8 cellular contexts compared by ENCODE assay signal in the genomic region with DNA sequence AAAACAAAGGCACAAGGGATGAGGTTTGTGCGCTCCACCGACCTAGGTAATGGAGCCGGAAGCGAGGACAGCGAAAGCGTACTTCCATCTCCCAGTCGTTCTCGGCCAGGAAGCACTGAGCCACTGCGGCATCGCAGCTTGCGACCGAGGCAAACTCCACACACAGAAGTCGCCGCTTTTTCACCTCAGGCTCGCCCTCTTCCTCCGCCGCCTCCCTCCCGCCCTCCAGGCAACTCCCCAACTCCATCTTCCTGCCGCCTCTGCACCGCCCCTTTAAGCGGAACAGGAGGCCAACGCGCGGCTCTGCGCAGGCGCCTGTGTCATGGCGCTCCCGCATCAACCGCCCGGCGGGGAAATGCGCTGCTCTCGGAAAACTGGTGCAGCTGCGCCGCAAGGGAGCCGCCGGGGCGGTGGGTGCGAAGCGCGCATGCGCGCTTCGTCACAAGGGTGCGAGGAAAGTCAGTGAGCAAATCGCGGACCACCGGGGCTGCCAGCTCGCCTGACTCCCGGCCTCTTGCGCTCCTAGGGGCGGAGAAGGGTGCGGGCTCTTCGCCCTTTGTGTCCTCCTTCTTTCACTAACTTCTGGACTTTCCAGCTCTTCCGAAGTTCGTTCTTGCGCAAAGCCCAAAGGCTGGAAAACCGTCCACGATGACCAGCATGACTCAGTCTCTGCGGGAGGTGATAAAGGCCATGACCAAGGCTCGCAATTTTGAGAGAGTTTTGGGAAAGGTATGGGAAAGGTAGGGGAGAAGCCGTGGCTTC. TPM values are rescaled to one million over a fixed set of nuclear protein-coding genes. Genes with fewer than 3 reads are reported as not detected.
DNase-seq lines count a peak whose midpoint lies in the region; ATAC-seq and TF ChIP-seq lines count a peak whose summit lies in the region.

A gene (plus strand): TSS at position 462 of the 762 bp plus-strand sequence. CDS start 187 bp downstream, at position 649.
A gene with protein sequence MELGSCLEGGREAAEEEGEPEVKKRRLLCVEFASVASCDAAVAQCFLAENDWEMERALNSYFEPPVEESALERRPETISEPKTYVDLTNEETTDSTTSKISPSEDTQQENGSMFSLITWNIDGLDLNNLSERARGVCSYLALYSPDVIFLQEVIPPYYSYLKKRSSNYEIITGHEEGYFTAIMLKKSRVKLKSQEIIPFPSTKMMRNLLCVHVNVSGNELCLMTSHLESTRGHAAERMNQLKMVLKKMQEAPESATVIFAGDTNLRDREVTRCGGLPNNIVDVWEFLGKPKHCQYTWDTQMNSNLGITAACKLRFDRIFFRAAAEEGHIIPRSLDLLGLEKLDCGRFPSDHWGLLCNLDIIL (minus strand): TSS at position 284 of the 762 bp plus-strand sequence. CDS start 37 bp downstream, at position 247.

- ATAC-seq in GM21619 (IDR thresholded peaks at IDR 0.05; ENCODE audit: unreplicated experiment) = peak; percentile 94

- CTCF ChIA-PET in PC-9 (lab: Charles Lee) = interaction anchor here (1.0 kb wide), 1 partner anchor 83 kb away, joined by 3 read pairs; no protein-coding TSS in a partner anchor

- H3K4me2 ChIP-seq in PC-9 = peak within 1 kb of the TSS; percentile 97

- peaks cover 27% of the 10 kb centered on the region for H3F3A ChIP-seq in PC-9 (ENCODE audit: insufficient read depth, low read depth)

- H3K4me1 Mint-ChIP-seq in activated T-cell treated with anti-CD3 and anti-CD28 coated beads, Interleukin-2, amount 50 U/mL, for 24 hours (ENCODE audit: low read depth) = peaks cover 52% of the 10 kb centered on the region

- TF ChIP-seq POLR2A in esophagus muscularis mucosa (IDR thresholded peaks at IDR 0.05; ENCODE audit: low read depth) = peak; percentile 71

- H3K79me2 ChIP-seq in PC-9 (ENCODE audit: low read depth) = peaks cover 66% of the 10 kb centered on the region

- peaks cover 85% of the 10 kb centered on the region for H3K36me3 Mint-ChIP-seq in activated T-cell treated with anti-CD3 and anti-CD28 coated beads, Interleukin-2, amount 50 U/mL, for 24 hours (ENCODE audit: low read depth)

- POLR2A ChIA-PET in PC-9 (lab: Charles Lee; ENCODE audit: unreplicated experiment) = interaction anchor here (0.6 to 1.0 kb wide), 6 partner anchors 10 to 152 kb away, joined by 3 to 5 read pairs (median 4); no protein-coding TSS in a partner anchor

- H3K36me3 ChIP-seq in PC-9 (ENCODE audit: low read depth) (peaks cover 39% of the 10 kb centered on the region), esophagus muscularis mucosa (peaks cover 0 to 29% (median 20%) of the 10 kb centered on the region in 4 donors)

- H3K4me3 ChIP-seq in Jurkat, Clone E6-1 (ENCODE audit: low read length) = peak within 1 kb of the TSS; percentile 99
- H3K4me3 ChIP-seq in PC-9 (peak within 1 kb of the TSS; percentile 98), esophagus muscularis mucosa (peak within 1 kb of the TSS; percentile 78 to 92 (median 83))

- no TSS peak for BruUV-seq in PC-9 (replicated peaks; lab: Mats Ljungman, UMichigan)

- H3K27ac Mint-ChIP-seq in activated T-cell treated with anti-CD3 and anti-CD28 coated beads, Interleukin-2, amount 50 U/mL, for 24 hours = peak within 1 kb of the TSS; percentile 99

- intact Hi-C loops in PC-9 (cut with micrococcal nuclease; ENCODE audit: unreplicated experiment) (loop anchor here (1.0 to 2.0 kb wide), 4 partner anchors 20 to 83 kb away; a partner anchor contains a TSS), esophagus muscularis mucosa (cut with DNase I) (loop anchor here (5.0 kb wide), 2 partner anchors 51 to 84 kb away; a partner anchor contains a TSS)

- H3K27me3 ChIP-seq in PC-9 (ENCODE audit: insufficient read depth, low read depth) (no peaks in the 10 kb centered on the region), esophagus muscularis mucosa (no peaks in the 10 kb centered on the region)

- H3K4me3 Mint-ChIP-seq in activated T-cell treated with anti-CD3 and anti-CD28 coated beads, Interleukin-2, amount 50 U/mL, for 24 hours = peak within 1 kb of the TSS; percentile 96

- no peaks in the 10 kb centered on the region for H3K9me2 ChIP-seq in PC-9 (ENCODE audit: insufficient read depth)

- TF ChIP-seq CTCF in PC-9 (conservative IDR thresholded peaks at IDR 0.05) (peak; percentile 55; the same call in 1 of the 2 replicates), esophagus muscularis mucosa (IDR thresholded peaks at IDR 0.05) (peak; percentile 37 to 67 (median 51))

- H3K4me1 ChIP-seq in PC-9 (replicated peaks; ENCODE audit: insufficient read depth) (peaks cover 39% of the 10 kb centered on the region), esophagus muscularis mucosa (peaks cover 26 to 46% (median 36%) of the 10 kb centered on the region in 4 donors)

- H3K9me3 ChIP-seq in PC-9 (ENCODE audit: insufficient read depth, low read depth) (peaks cover 15% of the 10 kb centered on the region), esophagus muscularis mucosa (no peaks in the 10 kb centered on the region)

- DNase-seq in DMS53 treated with DMSO at 0.1 percent for 48 hours (lab: John Stamatoyannopoulos, UW; ENCODE audit: unreplicated experiment) (peak; percentile 91), PC-9 (peak; percentile 87 to 97), esophagus muscularis mucosa (ENCODE audit: extremely low spot score) (peak; percentile 97), myocyte (ENCODE audit: low read depth) (peak; percentile 98)
- DNase-seq in Jurkat, Clone E6-1 (ENCODE audit: low read depth, low spot score) = peak; percentile 97
- DNase-seq in activated T-cell treated with anti-CD3 and anti-CD28 coated beads, Interleukin-2, amount 50 U/mL, for 24 hours = peak; percentile 96
- peak; percentile 90 to 96 for DNase-seq in stimulated activated CD8-positive, alpha-beta memory T cell treated with anti-CD3 and anti-CD28 coated beads, Interleukin-7, amount 100 ng/mL, for 48 hours (ENCODE audit: extremely low read depth in 1 of 2, low read depth in 1 of 2)

- H3K27ac ChIP-seq in PC-9 = peak within 1 kb of the TSS; percentile 97
- H3K27ac ChIP-seq in esophagus muscularis mucosa (replicated peaks in 1 of 4) = peak within 1 kb of the TSS; percentile 86 to 92 (median 88)

- peak within 1 kb of the TSS; percentile 92 for H2AFZ ChIP-seq in PC-9

- no peaks in the 10 kb centered on the region for H4K20me1 ChIP-seq in PC-9 (ENCODE audit: insufficient read depth)

- TF ChIP-seq EP300 in esophagus muscularis mucosa (IDR thresholded peaks at IDR 0.05) = no peak

- no peaks in the 10 kb centered on the region for H3K27me3 Mint-ChIP-seq in activated T-cell treated with anti-CD3 and anti-CD28 coated beads, Interleukin-2, amount 50 U/mL, for 24 hours

- peaks cover 12% of the 10 kb centered on the region for H3K9me3 Mint-ChIP-seq in activated T-cell treated with anti-CD3 and anti-CD28 coated beads, Interleukin-2, amount 50 U/mL, for 24 hours

- WGBS in esophagus muscularis mucosa = 0% methylated on average over 33 of the region's 62 CpGs

RNA-seq across cellular contexts. Expression of the first gene that starts in this region (rescaled TPM):
- 103 TPM for polyA plus RNA-seq in Jurkat, Clone E6-1 (2012; ENCODE audit: insufficient read depth, insufficient read length)
- total RNA-seq in PC-9 (2021) = 70.9 and 79.2 TPM in 2 replicates
- total RNA-seq in esophagus muscularis mucosa = 1 to 10 TPM; 5.8 to 9.4 (median 7.2) TPM
- 11.6 and 13.1 TPM in 2 replicates for total RNA-seq in myocyte
- polyA plus RNA-seq in myocyte (2012) = 36.3 TPM

RNA-seq across cellular contexts. Expression of the second gene that starts in this region (rescaled TPM):
- polyA plus RNA-seq in Jurkat, Clone E6-1 (2012; ENCODE audit: insufficient read depth, insufficient read length) = 74.8 TPM
- total RNA-seq in PC-9 (2021) = 83.0 and 95.8 TPM in 2 replicates
- 10 to 100 TPM; 25.2 to 44.4 (median 37.6) TPM for total RNA-seq in esophagus muscularis mucosa
- 15.1 and 16.0 TPM in 2 replicates for total RNA-seq in myocyte
- 18.1 TPM for polyA plus RNA-seq in myocyte (2012)

Comparison
In these comparisons a context has a peak if more than half of its experiments do, and no peak if none do; other contexts are left out.
1. Peak in every context shown above with its lines: DNase-seq, ATAC-seq, H3K4me3 ChIP-seq and H3K27ac ChIP-seq.